ENCODE assay signal across 20 cellular contexts in genomic region chr15:25848325-25848724, GRCh38. TPM values are rescaled to one million over a fixed set of nuclear protein-coding genes. Genes with fewer than 3 reads are reported as not detected.
DNase-seq lines count a peak whose midpoint lies in the region; ATAC-seq, FAIRE-seq and TF ChIP-seq lines count a peak whose summit lies in the region.
"Had no signal": no experiment of that assay in that cellular context is flagged by ENCODE, and none has a peak within 500 bp of the region (broad histone marks: within the 10 kb centered on the region; RNA-seq: fewer than 3 reads in every experiment).

No MANE protein-coding gene starts in this region.

- peaks cover 64% of the 10 kb centered on the region for H3K4me1 ChIP-seq in HepG2 (ENCODE audit: insufficient read depth, low read length)
- no peaks in the 10 kb centered on the region for H3K4me1 ChIP-seq in right lobe of liver
- peaks cover 7 to 32% (median 18%) of the 10 kb centered on the region in 4 donors for H3K4me1 ChIP-seq in transverse colon
- peaks cover 43% of the 10 kb centered on the region for H3K4me1 ChIP-seq in HAP-1

- intact Hi-C loops in HepG2 (cut with micrococcal nuclease; ENCODE audit: unreplicated experiment), result no loop called here
- intact Hi-C loops in right lobe of liver (cut with DNase I), result no loop called here
- intact Hi-C loops in activated T-helper 1 cell treated with anti-CD3 and anti-CD28 coated beads, Interleukin-12 subunit alpha, Interleukin-12 subunit beta, Interleukin-2, Interleukin-4 antibody, amounts not matched to agents 30 ng/mL and 10 ng/mL and 1 ng/mL, durations not matched to agents 14 hours and 24 hours and 36 hours (cut with micrococcal nuclease), result no loop called here
- intact Hi-C loops in transverse colon (cut with DNase I; ENCODE audit: low total_unique reads), result no loop called here

- H3K9me3 ChIP-seq in HepG2 (ENCODE audit: low read length) (no peaks in the 10 kb centered on the region), right lobe of liver (no peaks in the 10 kb centered on the region), transverse colon (no peaks in the 10 kb centered on the region), HAP-1 (peaks cover 4% of the 10 kb centered on the region; the same call in 1 of the 2 replicates)
- H3K9me3 ChIP-seq: testis had no signal

- peak overlapping the region; percentile 56 for H3K27ac Mint-ChIP-seq in activated T-helper 1 cell treated with anti-CD3 and anti-CD28 coated beads, Interleukin-12 subunit alpha, Interleukin-12 subunit beta, Interleukin-2, Interleukin-4 antibody, amounts not matched to agents 30 ng/mL and 10 ng/mL and 1 ng/mL, durations not matched to agents 14 hours and 24 hours and 36 hours
- H3K27ac Mint-ChIP-seq in immature natural killer cell (peak overlapping the region; percentile 35 to 98 (median 84)), nephron progenitor cell (no peak overlapping the region)

- no peaks in the 10 kb centered on the region for H4K20me1 ChIP-seq in HepG2 (ENCODE audit: insufficient read depth, low read length)

- H3K27ac ChIP-seq in HepG2 (ENCODE audit: extremely low read length, insufficient read depth, low read length), result no peak overlapping the region
- no peak overlapping the region for H3K27ac ChIP-seq in right lobe of liver
- peak overlapping the region; percentile 83 to 93 (median 86) for H3K27ac ChIP-seq in transverse colon
- H3K27ac ChIP-seq: testis had no signal

- TF ChIP-seq EP300 in HepG2 (IDR thresholded peaks at IDR 0.05; ENCODE audit: low read depth in 2 of 2, low read length in 2 of 2), result no peak
- TF ChIP-seq EP300 in HepG2 (CRISPR knock-in tag; IDR thresholded peaks at IDR 0.05; ENCODE audit: borderline replicate concordance), result no peak
- no peak for TF ChIP-seq EP300 in transverse colon (IDR thresholded peaks at IDR 0.05; ENCODE audit: low read depth)

- TF ChIP-seq POLR2A in HepG2 (IDR thresholded peaks at IDR 0.05; ENCODE audit: insufficient read depth in 1 of 2, low read depth in 2 of 2, low read length in 2 of 2), result no peak
- no peak for TF ChIP-seq POLR2A in right lobe of liver (IDR thresholded peaks at IDR 0.05)
- no peak for TF ChIP-seq POLR2A in transverse colon (IDR thresholded peaks at IDR 0.05)

- no peak for TF ChIP-seq RAD21 in HepG2 (CRISPR knock-in tag; IDR thresholded peaks at IDR 0.05)

- H3K27me3 ChIP-seq in HepG2 (ENCODE audit: control insufficient read depth in 1 of 2, insufficient read depth in 2 of 2, low read length in 2 of 2) (no peaks in the 10 kb centered on the region; a peak in 1 of 5 replicates), right lobe of liver (no peaks in the 10 kb centered on the region), transverse colon (no peaks in the 10 kb centered on the region), HAP-1 (ENCODE audit: low read depth) (no peaks in the 10 kb centered on the region)
- H3K27me3 ChIP-seq: testis had no signal

- no peak for TF ChIP-seq CTCF in HepG2 (CRISPR knock-in tag; IDR thresholded peaks at IDR 0.05)
- TF ChIP-seq CTCF in right lobe of liver (IDR thresholded peaks at IDR 0.05), result no peak
- no peak for TF ChIP-seq CTCF in transverse colon (IDR thresholded peaks at IDR 0.05)
- TF ChIP-seq CTCF in nephron progenitor cell (IDR thresholded peaks at IDR 0.05), result no peak

- no peak for FAIRE-seq in HepG2 (lab: Jason Lieb, UNC)
- FAIRE-seq: GM12892 had no signal

- no peaks in the 10 kb centered on the region for H3K27me3 Mint-ChIP-seq in activated T-helper 1 cell treated with anti-CD3 and anti-CD28 coated beads, Interleukin-12 subunit alpha, Interleukin-12 subunit beta, Interleukin-2, Interleukin-4 antibody, amounts not matched to agents 30 ng/mL and 10 ng/mL and 1 ng/mL, durations not matched to agents 14 hours and 24 hours and 36 hours (ENCODE audit: insufficient read depth)
- H3K27me3 Mint-ChIP-seq in immature natural killer cell (ENCODE audit: low read depth in 3 of 3) (peaks cover 2 to 7% (median 6%) of the 10 kb centered on the region in 3 donors), nephron progenitor cell (ENCODE audit: low read depth, poor library complexity) (peaks cover 14% of the 10 kb centered on the region)

- DNase-seq in HepG2 (ENCODE audit: low spot score) (no peak), right lobe of liver (no peak), immature natural killer cell (no peak), transverse colon (no peak), HAP-1 (ENCODE audit: low spot score in 2 of 2) (no peak), nephron progenitor cell (no peak)
- DNase-seq in activated T-helper 1 cell treated with anti-CD3 and anti-CD28 coated beads, Interleukin-12 subunit alpha, Interleukin-12 subunit beta, Interleukin-2, Interleukin-4 antibody, amounts not matched to agents 30 ng/mL and 10 ng/mL and 1 ng/mL, durations not matched to agents 14 hours and 24 hours and 36 hours (ENCODE audit: low spot score), result no peak
- DNase-seq: activated CD4-positive, alpha-beta T cell treated with anti-CD3 and anti-CD28 coated beads for 1 hour; AML-193; GF-D8; left cardiac atrium; NCI-H187 treated with DMSO at 0.1 percent for 48 hours; NCI-H345; stimulated activated CD4-positive, alpha-beta T cell treated with anti-CD3 and anti-CD28 coated beads, Interleukin-4, amount 100 ng/mL, for 24 hours; T1000; testis had no signal

- in situ Hi-C loops in HepG2 (cut with HindIII; ENCODE audit: extremely low pct_ligation_motif_present, low pct_unique_long_range_greater_than_20kb) (no loop called here), transverse colon (cut with MboI; ENCODE audit: low pct_ligation_motif_present in 1 of 4, low pct_unique_long_range_greater_than_20kb in 1 of 4, low sequenced_read_pairs in 3 of 4) (no loop called here), HAP-1 (cut with MboI; ENCODE audit: low sequenced_read_pairs) (no loop called here)

- 67% methylated on average over 8 of the region's 8 CpGs for WGBS in HepG2 (ENCODE audit: low lambda C conversion rate)
- 65% methylated on average over 8 of the region's 8 CpGs for WGBS in right lobe of liver (ENCODE audit: insufficient coverage, low coverage, low lambda C conversion rate, missing lambda C conversion rate)
- WGBS in transverse colon (ENCODE audit: low coverage in 1 of 2), 2 donors, result 97 to 100% methylated on average over 1 to 8 of the region's 8 CpGs

- no peak overlapping the region for H3K4me2 ChIP-seq in HepG2 (ENCODE audit: low read depth, low read length)

- H3K4me3 ChIP-seq in HepG2 (replicated peaks in 1 of 3; ENCODE audit: insufficient read depth in 1 of 3, low read depth in 2 of 3, low read length in 3 of 3) (no peak overlapping the region), right lobe of liver (no peak overlapping the region), transverse colon (no peak overlapping the region), HAP-1 (no peak overlapping the region)
- H3K4me3 ChIP-seq: testis had no signal

- no TSS peak for BruUV-seq in HepG2 (replicated peaks; lab: Mats Ljungman, UMichigan)

- H2AFZ ChIP-seq in HepG2 (ENCODE audit: low read length), result no peak overlapping the region

- H3K9ac ChIP-seq in HepG2 (ENCODE audit: insufficient read depth, low read depth, low read length), result no peak overlapping the region

- H3K4me1 Mint-ChIP-seq in activated T-helper 1 cell treated with anti-CD3 and anti-CD28 coated beads, Interleukin-12 subunit alpha, Interleukin-12 subunit beta, Interleukin-2, Interleukin-4 antibody, amounts not matched to agents 30 ng/mL and 10 ng/mL and 1 ng/mL, durations not matched to agents 14 hours and 24 hours and 36 hours (ENCODE audit: low read depth), result peaks cover 86% of the 10 kb centered on the region
- H3K4me1 Mint-ChIP-seq in immature natural killer cell (peaks cover 92 to 96% of the 10 kb centered on the region in 2 donors), nephron progenitor cell (peaks cover 66% of the 10 kb centered on the region)

- no peaks in the 10 kb centered on the region for H3K9me3 Mint-ChIP-seq in activated T-helper 1 cell treated with anti-CD3 and anti-CD28 coated beads, Interleukin-12 subunit alpha, Interleukin-12 subunit beta, Interleukin-2, Interleukin-4 antibody, amounts not matched to agents 30 ng/mL and 10 ng/mL and 1 ng/mL, durations not matched to agents 14 hours and 24 hours and 36 hours
- no peaks in the 10 kb centered on the region for H3K9me3 Mint-ChIP-seq in immature natural killer cell
- no peaks in the 10 kb centered on the region for H3K9me3 Mint-ChIP-seq in nephron progenitor cell
- H3K9me3 Mint-ChIP-seq: IgD-negative memory B cell, mesothelial cell of epicardium had no signal

- H3K36me3 Mint-ChIP-seq in activated T-helper 1 cell treated with anti-CD3 and anti-CD28 coated beads, Interleukin-12 subunit alpha, Interleukin-12 subunit beta, Interleukin-2, Interleukin-4 antibody, amounts not matched to agents 30 ng/mL and 10 ng/mL and 1 ng/mL, durations not matched to agents 14 hours and 24 hours and 36 hours (ENCODE audit: low read depth), result peaks cover 30% of the 10 kb centered on the region
- H3K36me3 Mint-ChIP-seq in immature natural killer cell (no peaks in the 10 kb centered on the region), nephron progenitor cell (ENCODE audit: low read depth) (no peaks in the 10 kb centered on the region)
- H3K36me3 Mint-ChIP-seq: IgD-negative memory B cell, mesothelial cell of epicardium had no signal

- no peak for ATAC-seq in HepG2
- ATAC-seq in right lobe of liver, result no peak
- no peak for ATAC-seq in GM21723 (IDR thresholded peaks at IDR 0.05; ENCODE audit: unreplicated experiment)

- POLR2A ChIA-PET in HepG2 (lab: Yijun Ruan, JAX), result no interaction called here

- CTCF ChIA-PET in HepG2 (lab: Yijun Ruan, JAX; ENCODE audit: low intra/inter-chr PET ratio, low total read pairs), result no interaction called here

- no peaks in the 10 kb centered on the region for H3K79me2 ChIP-seq in HepG2 (ENCODE audit: insufficient read depth, low read length)

- H3K4me3 Mint-ChIP-seq in activated T-helper 1 cell treated with anti-CD3 and anti-CD28 coated beads, Interleukin-12 subunit alpha, Interleukin-12 subunit beta, Interleukin-2, Interleukin-4 antibody, amounts not matched to agents 30 ng/mL and 10 ng/mL and 1 ng/mL, durations not matched to agents 14 hours and 24 hours and 36 hours, result peak overlapping the region; percentile 16
- H3K4me3 Mint-ChIP-seq in immature natural killer cell, result peak overlapping the region in 4 of 5 donors; percentile 18 to 36 (median 32)
- no peak overlapping the region for H3K4me3 Mint-ChIP-seq in nephron progenitor cell

- H3K36me3 ChIP-seq in HepG2 (replicated peaks in 1 of 2; ENCODE audit: control insufficient read depth in 1 of 2, insufficient read depth in 2 of 2, low read length in 2 of 2), result no peaks in the 10 kb centered on the region
- H3K36me3 ChIP-seq in right lobe of liver, result no peaks in the 10 kb centered on the region
- H3K36me3 ChIP-seq in transverse colon, result no peaks in the 10 kb centered on the region
- H3K36me3 ChIP-seq in HAP-1 (replicated peaks), result no peaks in the 10 kb centered on the region

RNA-seq across cellular contexts. Expression of gene ATP10A, which starts 14.8 kb away (rescaled TPM):
- total RNA-seq in HepG2 (2016; rRNA removed; fragmentation: Illumina TruSeq; extraction: Trizol) (0.36 and 0.58 TPM in 2 replicates), right lobe of liver (under 1 TPM; 0.15 to 1.00 (median 0.34) TPM), transverse colon (1 to 10 TPM; 1.4 to 10.0 (median 3.6) TPM)
- total RNA-seq in HepG2 (2016; cell fraction: cytosol; rRNA removed; fragmentation: Illumina TruSeq; extraction: Trizol; ENCODE audit: low read depth), result 0.10 and 0.18 TPM in 2 replicates
- 0.31 and 0.87 TPM in 2 replicates for total RNA-seq in HepG2 (2016; cell fraction: insoluble cytoplasmic fraction; rRNA removed; fragmentation: Illumina TruSeq; extraction: Trizol)
- total RNA-seq in HepG2 (2016; cell fraction: membrane; rRNA removed; fragmentation: Illumina TruSeq; extraction: Trizol), result 0.22 and 0.24 TPM in 2 replicates
- total RNA-seq in HepG2 (2016; cell fraction: nucleus; rRNA removed; fragmentation: Illumina TruSeq; extraction: Trizol), result 0.50 and 0.65 TPM in 2 replicates
- polyA plus RNA-seq in HepG2 (2011; rRNA removed) (3.3 and 4.2 TPM in 2 replicates), immature natural killer cell (10 to 100 TPM in 1 of 3 donors, 1 to 10 TPM in 2; 2.4 to 17.4 (median 7.3) TPM)
- polyA plus RNA-seq in HepG2 (2011; cell fraction: cytosol; rRNA removed), result 1.8 and 3.2 TPM in 2 replicates
- 6.5 and 9.3 TPM in 2 replicates for polyA plus RNA-seq in HepG2 (2011; cell fraction: nucleus; rRNA removed)
- 2.9 and 4.6 TPM in 2 replicates for polyA plus RNA-seq in HepG2 (2012)
- polyA plus RNA-seq in HepG2 (2016; cell fraction: cytosol; fragmentation: Illumina TruSeq; extraction: Trizol; ENCODE audit: low read depth), result 0.03 and 0.19 TPM in 2 replicates
- 0.15 and 0.17 TPM in 2 replicates for polyA plus RNA-seq in HepG2 (2016; cell fraction: insoluble cytoplasmic fraction; fragmentation: Illumina TruSeq; extraction: Trizol; ENCODE audit: low read depth)
- polyA plus RNA-seq in HepG2 (2016; cell fraction: membrane; fragmentation: Illumina TruSeq; extraction: Trizol; ENCODE audit: low read depth), result 0.16 and 0.19 TPM in 2 replicates
- 0.79 and 1.4 TPM in 2 replicates for polyA plus RNA-seq in HepG2 (2016; cell fraction: nucleus; fragmentation: Illumina TruSeq; extraction: Trizol; ENCODE audit: insufficient read depth, low read depth)
- 7.3 TPM in 1 of 2 replicates, not detected in the other for polyA minus RNA-seq in HepG2 (2011; rRNA and poly(A)+ RNA removed; ENCODE audit: low replicate concordance)
- 1.4 and 2.0 TPM in 2 replicates for polyA minus RNA-seq in HepG2 (2011; cell fraction: cytosol; rRNA and poly(A)+ RNA removed)
- 6.1 and 13.8 TPM in 2 replicates for polyA minus RNA-seq in HepG2 (2011; cell fraction: nucleus; rRNA and poly(A)+ RNA removed)
- 42.8 and 47.9 TPM in 2 replicates for total RNA-seq in activated T-helper 1 cell treated with anti-CD3 and anti-CD28 coated beads, Interleukin-12 subunit alpha, Interleukin-12 subunit beta, Interleukin-2, Interleukin-4 antibody, amounts not matched to agents 30 ng/mL and 10 ng/mL and 1 ng/mL, durations not matched to agents 14 hours and 24 hours and 36 hours

Comparison
In these comparisons a context has a peak if more than half of its experiments do, and no peak if none do; other contexts are left out.
1. H3K27ac ChIP-seq: peak in transverse colon (4 of 4); none in HepG2 (single experiment) and right lobe of liver (0 of 3).